23 cellular contexts compared by ENCODE assay signal in genomic region chr13:27854606-27855005, GRCh38.
"Had no signal": no experiment of that assay in that cellular context is flagged by ENCODE, and none has a peak within 500 bp of the region (broad histone marks: within the 10 kb centered on the region; RNA-seq: fewer than 3 reads in every experiment).

No MANE protein-coding gene starts in this region.

- H3K9me3 Mint-ChIP-seq: memory B cell; natural killer cell; stimulated activated memory B cell treated with anti-CD40 and anti-IgM and Interleukin-4, amounts not matched to agents 10 μg/mL and 1 μg/mL and 100 μg/mL, for 72 hours; type B pancreatic cell had no signal

- ATAC-seq: gastrocnemius medialis; left ventricle myocardium superior; lower lobe of right lung; natural killer cell; pancreas; sciatic nerve; stimulated activated memory B cell treated with anti-CD40 and anti-IgM and Interleukin-4, amounts not matched to agents 10 μg/mL and 1 μg/mL and 100 μg/mL, for 72 hours; stimulated activated naive CD8-positive, alpha-beta T cell treated with anti-CD3 and anti-CD28 coated beads, Interleukin-15, Interleukin-2, amounts not matched to agents 100 U/mL and 50 U/mL, for 24 hours had no signal

- H3K27me3 ChIP-seq: testis had no signal

- DNase-seq: cortex of kidney; dorsolateral prefrontal cortex; effector CD4-positive, alpha-beta T cell; foreskin fibroblast; gastrocnemius medialis; head of caudate nucleus; left ventricle myocardium superior; lower lobe of right lung; natural killer cell; occipital lobe; pancreas; retina; stimulated activated CD4-positive, alpha-beta T cell treated with anti-CD3 and anti-CD28 coated beads, Interleukin-2, amount 100 ng/mL, for 24 hours; stimulated activated CD4-positive, alpha-beta T cell treated with anti-CD3 and anti-CD28 coated beads, Interleukin-4, amount 100 ng/mL, for 24 hours; stimulated activated naive CD8-positive, alpha-beta T cell treated with anti-CD3 and anti-CD28 coated beads, Interleukin-15, Interleukin-2, amounts not matched to agents 100 U/mL and 50 U/mL, for 24 hours; substantia nigra; testis; tibial artery had no signal

- H3K9me3 ChIP-seq: gastrocnemius medialis, lower lobe of right lung, pancreas, testis, tibial artery had no signal

- H3K4me1 ChIP-seq: gastrocnemius medialis, lower lobe of right lung, pancreas, testis, tibial artery had no signal

- H3K4me3 ChIP-seq: dorsolateral prefrontal cortex, gastrocnemius medialis, lower lobe of right lung, pancreas, testis, tibial artery had no signal

- FAIRE-seq: keratinocyte, pancreas had no signal

- H3K36me3 Mint-ChIP-seq: memory B cell; natural killer cell; stimulated activated memory B cell treated with anti-CD40 and anti-IgM and Interleukin-4, amounts not matched to agents 10 μg/mL and 1 μg/mL and 100 μg/mL, for 72 hours; type B pancreatic cell had no signal

- H3K36me3 ChIP-seq: gastrocnemius medialis, lower lobe of right lung, pancreas, tibial artery had no signal

- H3K27ac Mint-ChIP-seq: memory B cell; natural killer cell; stimulated activated memory B cell treated with anti-CD40 and anti-IgM and Interleukin-4, amounts not matched to agents 10 μg/mL and 1 μg/mL and 100 μg/mL, for 72 hours; type B pancreatic cell had no signal

- H3K27ac ChIP-seq: dorsolateral prefrontal cortex, gastrocnemius medialis, lower lobe of right lung, pancreas, testis, tibial artery had no signal
